14 cellular contexts compared by ENCODE assay signal in the genomic region with DNA sequence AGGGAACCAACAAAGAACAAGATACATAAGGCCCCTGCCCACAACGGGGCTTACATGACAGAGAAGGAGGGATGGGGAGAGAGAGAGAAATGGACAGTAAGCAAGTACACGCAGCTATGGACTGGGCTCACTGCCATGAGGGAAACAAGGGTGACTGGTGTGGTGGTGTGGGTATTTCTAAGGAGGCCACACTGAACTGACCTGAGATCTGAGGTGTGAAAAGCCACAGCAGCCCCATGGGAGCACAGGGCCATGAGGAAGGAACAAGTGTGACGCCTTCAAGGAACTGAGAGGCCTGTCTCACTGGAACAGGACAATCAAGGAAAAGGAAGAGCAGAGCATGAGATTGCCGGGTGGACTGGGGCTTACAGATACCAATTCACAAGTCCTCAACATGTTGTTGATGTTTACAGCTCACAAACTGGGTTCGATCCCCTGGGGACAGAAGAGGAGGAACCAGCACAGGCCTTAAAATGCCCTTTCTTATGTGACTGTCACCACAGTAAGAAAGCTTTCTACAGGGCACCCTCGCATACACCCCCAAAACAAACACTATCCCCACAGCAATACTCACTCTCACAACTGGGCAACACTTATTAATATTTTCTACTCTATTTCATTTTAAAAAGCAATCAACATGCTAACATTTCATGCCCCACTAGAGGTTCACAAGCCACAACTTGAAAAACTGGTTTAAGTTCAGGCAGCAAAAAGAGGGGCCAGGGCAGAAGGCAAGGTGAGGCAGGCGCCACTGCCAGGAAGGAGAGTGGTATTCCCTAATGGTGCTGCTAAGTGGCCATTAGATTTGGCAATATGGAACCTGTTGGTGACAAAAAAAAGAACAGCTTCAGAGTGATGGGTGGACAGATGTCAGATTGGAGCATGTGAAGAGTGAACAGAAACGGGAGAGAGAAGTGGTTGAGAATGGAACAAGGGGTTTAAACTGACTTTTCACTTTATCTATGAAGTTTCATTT. TPM values are rescaled to one million over a fixed set of nuclear protein-coding genes. Genes with fewer than 3 reads are reported as not detected.
DNase-seq lines count a peak whose midpoint lies in the region; ATAC-seq, FAIRE-seq and TF ChIP-seq lines count a peak whose summit lies in the region.
"Had no signal": no experiment of that assay in that cellular context is flagged by ENCODE, and none has a peak within 500 bp of the region (broad histone marks: within the 10 kb centered on the region; RNA-seq: fewer than 3 reads in every experiment).

No MANE protein-coding gene starts in this region.

- H3K27ac ChIP-seq in trophoblast cell (ENCODE audit: low read depth, low read length): no peak overlapping the region
- H3K27ac ChIP-seq: neural progenitor cell had no signal

- H3K4me3 ChIP-seq in trophoblast cell (ENCODE audit: low read depth, low read length): no peak overlapping the region
- H3K4me3 ChIP-seq: neural progenitor cell had no signal

- peaks cover 2% of the 10 kb centered on the region for H3K36me3 Mint-ChIP-seq in activated naive CD8-positive, alpha-beta T cell treated with anti-CD3 and anti-CD28 coated beads, Interleukin-2, amount 10 ng/mL, durations not matched to agents 7 days and 5 days
- H3K36me3 Mint-ChIP-seq: activated CD4-positive, alpha-beta memory T cell treated with anti-CD3 and anti-CD28 coated beads for 36 hours had no signal

- POLR2A ChIA-PET in activated naive CD8-positive, alpha-beta T cell treated with anti-CD3 and anti-CD28 coated beads, Interleukin-2, amount 10 ng/mL, durations not matched to agents 7 days and 5 days (lab: Charles Lee): no interaction called here

- no peaks in the 10 kb centered on the region for H3K9me3 Mint-ChIP-seq in activated naive CD8-positive, alpha-beta T cell treated with anti-CD3 and anti-CD28 coated beads, Interleukin-2, amount 10 ng/mL, durations not matched to agents 7 days and 5 days
- H3K9me3 Mint-ChIP-seq: activated CD4-positive, alpha-beta memory T cell treated with anti-CD3 and anti-CD28 coated beads for 36 hours; neural progenitor cell had no signal

- no peaks in the 10 kb centered on the region for H3K27me3 ChIP-seq in trophoblast cell (ENCODE audit: insufficient read depth, low read length)
- H3K27me3 ChIP-seq: neural progenitor cell had no signal

- H3K79me2 ChIP-seq in trophoblast cell (ENCODE audit: control insufficient read depth, insufficient read depth, low read length, poor library complexity): peaks cover 3% of the 10 kb centered on the region

- ATAC-seq in HG02610 (IDR thresholded peaks at IDR 0.05; ENCODE audit: unreplicated experiment): peak; percentile 62
- ATAC-seq in activated naive CD8-positive, alpha-beta T cell treated with anti-CD3 and anti-CD28 coated beads, Interleukin-2, amount 10 ng/mL, durations not matched to agents 7 days and 5 days (ENCODE audit: low read depth): no peak

- H2BK12ac ChIP-seq in trophoblast cell (ENCODE audit: low read length): no peak overlapping the region

- H3K14ac ChIP-seq in trophoblast cell (ENCODE audit: low read length): no peak overlapping the region

- no peak overlapping the region for H3K4me3 Mint-ChIP-seq in activated naive CD8-positive, alpha-beta T cell treated with anti-CD3 and anti-CD28 coated beads, Interleukin-2, amount 10 ng/mL, durations not matched to agents 7 days and 5 days
- H3K4me3 Mint-ChIP-seq: activated CD4-positive, alpha-beta memory T cell treated with anti-CD3 and anti-CD28 coated beads for 36 hours; neural progenitor cell had no signal

- no peak overlapping the region for H2AK5ac ChIP-seq in trophoblast cell (ENCODE audit: low read length)

- no peaks in the 10 kb centered on the region for H3K79me1 ChIP-seq in trophoblast cell (ENCODE audit: low read length)

- FAIRE-seq in GM12892 (lab: Jason Lieb, UNC) (peak; percentile 14), RCC 7860 (lab: Jason Lieb, UNC) (no peak)
- FAIRE-seq: colon had no signal

- TF ChIP-seq POLR2A in GM12892 (IDR thresholded peaks at IDR 0.05; ENCODE audit: low read depth, low read length): no peak

- no peak overlapping the region for H4K91ac ChIP-seq in trophoblast cell (ENCODE audit: low read depth, low read length)

- H4K8ac ChIP-seq in trophoblast cell (ENCODE audit: low read depth, low read length): no peak overlapping the region

- H2AFZ ChIP-seq in trophoblast cell (ENCODE audit: insufficient read depth, low read length, poor library complexity): no peak overlapping the region
- H2AFZ ChIP-seq: neural progenitor cell had no signal

- no peak overlapping the region for H3K9ac ChIP-seq in trophoblast cell (ENCODE audit: low read length)
- H3K9ac ChIP-seq: neural progenitor cell had no signal

- peak overlapping the region; percentile 19 for H3K4ac ChIP-seq in trophoblast cell (ENCODE audit: low read depth, low read length)

- no peaks in the 10 kb centered on the region for H3K27me3 Mint-ChIP-seq in activated naive CD8-positive, alpha-beta T cell treated with anti-CD3 and anti-CD28 coated beads, Interleukin-2, amount 10 ng/mL, durations not matched to agents 7 days and 5 days
- H3K27me3 Mint-ChIP-seq: activated CD4-positive, alpha-beta memory T cell treated with anti-CD3 and anti-CD28 coated beads for 36 hours had no signal

- no peak overlapping the region for H3K23ac ChIP-seq in trophoblast cell (ENCODE audit: low read length)

- peaks cover 22 to 42% of the 10 kb centered on the region in 2 experiments for H3K36me3 ChIP-seq in trophoblast cell (ENCODE audit: control insufficient read depth in 1 of 2, insufficient read depth in 2 of 2, low read length in 2 of 2)
- H3K36me3 ChIP-seq: neural progenitor cell had no signal

- H3K4me2 ChIP-seq in trophoblast cell (ENCODE audit: low read length): no peak overlapping the region
- H3K4me2 ChIP-seq: neural progenitor cell had no signal

- no peak for DNase-seq in GM12892 (ENCODE audit: insufficient read length)
- DNase-seq in activated naive CD8-positive, alpha-beta T cell treated with anti-CD3 and anti-CD28 coated beads, Interleukin-2, amount 10 ng/mL, durations not matched to agents 7 days and 5 days: no peak
- no peak for DNase-seq in trophoblast cell
- DNase-seq in RCC 7860 (ENCODE audit: low spot score): no peak
- no peak for DNase-seq in kidney tubule cell (ENCODE audit: low spot score)
- DNase-seq in DMS153 (lab: John Stamatoyannopoulos, UW): no peak
- DNase-seq in nucleus accumbens (lab: John Stamatoyannopoulos, UW): no peak
- DNase-seq: activated CD4-positive, alpha-beta memory T cell treated with anti-CD3 and anti-CD28 coated beads for 36 hours; NCI-H1436; stimulated activated CD4-positive, alpha-beta T cell treated with anti-CD3 and anti-CD28 coated beads, Interleukin-12 subunit alpha, Interleukin-12 subunit beta, amount 100 ng/mL, for 4 hours; SW 1271 had no signal

- no peaks in the 10 kb centered on the region for H3K4me1 Mint-ChIP-seq in activated naive CD8-positive, alpha-beta T cell treated with anti-CD3 and anti-CD28 coated beads, Interleukin-2, amount 10 ng/mL, durations not matched to agents 7 days and 5 days

- no peak overlapping the region for H2BK120ac ChIP-seq in trophoblast cell (ENCODE audit: insufficient read depth, low read length, poor library complexity)

- whole genome bisulfite sequencing in trophoblast cell (ENCODE audit: extremely low coverage, insufficient coverage, insufficient read length): no CpG with 5 or more reads among the region's 8 CpGs

- H4K12ac ChIP-seq in trophoblast cell (ENCODE audit: low read depth, low read length): no peak overlapping the region

- H3K4me1 ChIP-seq in trophoblast cell (ENCODE audit: control insufficient read depth in 1 of 2, insufficient read depth in 2 of 2, low read length in 2 of 2): no peaks in the 10 kb centered on the region
- H3K4me1 ChIP-seq: neural progenitor cell had no signal

- H3K27ac Mint-ChIP-seq in activated naive CD8-positive, alpha-beta T cell treated with anti-CD3 and anti-CD28 coated beads, Interleukin-2, amount 10 ng/mL, durations not matched to agents 7 days and 5 days: peak overlapping the region; percentile 30
- H3K27ac Mint-ChIP-seq: activated CD4-positive, alpha-beta memory T cell treated with anti-CD3 and anti-CD28 coated beads for 36 hours; neural progenitor cell had no signal

- H3K9me3 ChIP-seq in trophoblast cell (ENCODE audit: insufficient read depth, low read depth, low read length): no peaks in the 10 kb centered on the region

- no peak overlapping the region for H3K18ac ChIP-seq in trophoblast cell (ENCODE audit: low read length)

- H2BK5ac ChIP-seq in trophoblast cell (ENCODE audit: low read depth, low read length, poor library complexity): no peak overlapping the region

RNA-seq across cellular contexts. Expression of gene TCIRG1, which starts 39.1 kb away (rescaled TPM):
- 32.9 TPM for polyA plus RNA-seq in GM12892 (2012; ENCODE audit: missing spikeins)
- 100 to 1,000 TPM; 297 to 308 TPM for total RNA-seq in activated naive CD8-positive, alpha-beta T cell treated with anti-CD3 and anti-CD28 coated beads, Interleukin-2, amount 10 ng/mL, durations not matched to agents 7 days and 5 days
- polyA plus RNA-seq in trophoblast cell (2013): 43.6 and 47.2 TPM in 2 replicates

RNA-seq across cellular contexts. Expression of gene CHKA, which starts 43.3 kb away (rescaled TPM):
- polyA plus RNA-seq in GM12892 (2012; ENCODE audit: missing spikeins): 28.9 TPM
- total RNA-seq in activated naive CD8-positive, alpha-beta T cell treated with anti-CD3 and anti-CD28 coated beads, Interleukin-2, amount 10 ng/mL, durations not matched to agents 7 days and 5 days: 1 to 10 TPM; 8.1 to 9.2 TPM
- polyA plus RNA-seq in trophoblast cell (2013): 26.7 TPM in 2 replicates

RNA-seq across cellular contexts. Expression of gene NDUFS8, which starts 47.4 kb away (rescaled TPM):
- 67.3 TPM for polyA plus RNA-seq in GM12892 (2012; ENCODE audit: missing spikeins)
- 100 to 1,000 TPM; 117 to 128 TPM for total RNA-seq in activated naive CD8-positive, alpha-beta T cell treated with anti-CD3 and anti-CD28 coated beads, Interleukin-2, amount 10 ng/mL, durations not matched to agents 7 days and 5 days
- 81.4 and 85.8 TPM in 2 replicates for polyA plus RNA-seq in trophoblast cell (2013)
